In genomic region chr12:106248177-106248848, GRCh38 we compare ENCODE assay signal across 1 cellular context.
TF ChIP-seq lines count a peak whose summit lies in the region.

No MANE protein-coding gene starts in this region.

TF ChIP-seq in HEK293, 187 proteins besides CTCF, POLR2A, EP300 and RAD21 (continued from another document and continues in another):
- TF ChIP-seq ZNF513 (tag by site-specific recombination; IDR thresholded peaks at IDR 0.05): no peak
- TF ChIP-seq ZNF791 (tag by site-specific recombination; IDR thresholded peaks at IDR 0.05): no peak
- TF ChIP-seq ZNF555 (tag by site-specific recombination; conservative IDR thresholded peaks at IDR 0.05): no peak
- no peak for TF ChIP-seq ZNF214 (tag by site-specific recombination; IDR thresholded peaks at IDR 0.05; ENCODE audit: borderline replicate concordance)
- no peak for TF ChIP-seq ELK4 (IDR thresholded peaks at IDR 0.05; ENCODE audit: borderline replicate concordance, low read depth, low read length)
- TF ChIP-seq ZNF449 (tag by site-specific recombination; IDR thresholded peaks at IDR 0.05): no peak
- TF ChIP-seq ZNF530 (tag by site-specific recombination; IDR thresholded peaks at IDR 0.05; ENCODE audit: low read depth): no peak
- TF ChIP-seq ZNF341 (tag by site-specific recombination; IDR thresholded peaks at IDR 0.05; ENCODE audit: low read depth): peak; percentile 49; the same call in 1 of the 2 replicates
- no peak for TF ChIP-seq ZNF558 (tag by site-specific recombination; IDR thresholded peaks at IDR 0.05)
- no peak for TF ChIP-seq ZSCAN18 (tag by site-specific recombination; IDR thresholded peaks at IDR 0.05)
- TF ChIP-seq ZFP41 (tag by site-specific recombination; IDR thresholded peaks at IDR 0.05; ENCODE audit: borderline replicate concordance): no peak
- no peak for TF ChIP-seq SP7 (tag by site-specific recombination; IDR thresholded peaks at IDR 0.05)
- no peak for TF ChIP-seq YY2 (tag by site-specific recombination; IDR thresholded peaks at IDR 0.05)
- TF ChIP-seq ZNF514 (tag by site-specific recombination; IDR thresholded peaks at IDR 0.05): no peak
- no peak for TF ChIP-seq ZNF146 (tag by site-specific recombination; IDR thresholded peaks at IDR 0.05)
- no peak for TF ChIP-seq ZNF248 (tag by site-specific recombination; IDR thresholded peaks at IDR 0.05)
- peak; percentile 30; the same call in 1 of the 2 replicates for TF ChIP-seq ZNF18 (tag by site-specific recombination; IDR thresholded peaks at IDR 0.05)
- TF ChIP-seq MZF1 (tag by site-specific recombination; IDR thresholded peaks at IDR 0.05; ENCODE audit: borderline replicate concordance): no peak
- no peak for TF ChIP-seq RBAK (tag by site-specific recombination; IDR thresholded peaks at IDR 0.05)
- peak; percentile 73 for TF ChIP-seq ZFHX2 (tag by site-specific recombination; conservative IDR thresholded peaks at IDR 0.05)
- no peak for TF ChIP-seq ZNF280D (tag by site-specific recombination; IDR thresholded peaks at IDR 0.05)
- no peak for TF ChIP-seq BCL11A (tag by site-specific recombination; IDR thresholded peaks at IDR 0.05; ENCODE audit: low read depth)
- TF ChIP-seq ZXDB (tag by site-specific recombination; IDR thresholded peaks at IDR 0.05): 0 out of 2 replicates have a peak, but pooled peaks have one; percentile 21
- TF ChIP-seq ZNF768 (tag by site-specific recombination; IDR thresholded peaks at IDR 0.05): no peak
- no peak for TF ChIP-seq ZNF639 (tag by site-specific recombination; IDR thresholded peaks at IDR 0.05)
- no peak for TF ChIP-seq ZNF747 (tag by site-specific recombination; IDR thresholded peaks at IDR 0.05)
- no peak for TF ChIP-seq ZNF404 (tag by site-specific recombination; IDR thresholded peaks at IDR 0.05)
- no peak for TF ChIP-seq ZNF600 (tag by site-specific recombination; IDR thresholded peaks at IDR 0.05)
- no peak for TF ChIP-seq ZNF394 (tag by site-specific recombination; IDR thresholded peaks at IDR 0.05; ENCODE audit: borderline replicate concordance)
- no peak for TF ChIP-seq ZSCAN23 (tag by site-specific recombination; IDR thresholded peaks at IDR 0.05)
- no peak for TF ChIP-seq MYNN (tag by site-specific recombination; IDR thresholded peaks at IDR 0.05; ENCODE audit: borderline replicate concordance)
- peak; percentile 81 for TF ChIP-seq ZNF335 (tag by site-specific recombination; conservative IDR thresholded peaks at IDR 0.05)
- TF ChIP-seq ZNF571 (tag by site-specific recombination; IDR thresholded peaks at IDR 0.05): no peak
- TF ChIP-seq ZNF830 (tag by site-specific recombination; IDR thresholded peaks at IDR 0.05; ENCODE audit: low read depth): no peak
- TF ChIP-seq KLF8 (tag by site-specific recombination; IDR thresholded peaks at IDR 0.05): peak; percentile 42; the same call in 1 of the 2 replicates
- TF ChIP-seq ZNF623 (tag by site-specific recombination; IDR thresholded peaks at IDR 0.05): no peak
- TF ChIP-seq ZNF629 (tag by site-specific recombination; IDR thresholded peaks at IDR 0.05): peak; percentile 25; the same call in 1 of the 2 replicates
- TF ChIP-seq ZNF266 (tag by site-specific recombination; IDR thresholded peaks at IDR 0.05; ENCODE audit: low read depth): no peak
- TF ChIP-seq SP2 (tag by site-specific recombination; IDR thresholded peaks at IDR 0.05): peak; percentile 56
- no peak for TF ChIP-seq ZFP37 (tag by site-specific recombination; IDR thresholded peaks at IDR 0.05)
- no peak for TF ChIP-seq ZNF223 (tag by site-specific recombination; IDR thresholded peaks at IDR 0.05)
- TF ChIP-seq ZNF24 (tag by site-specific recombination; IDR thresholded peaks at IDR 0.05): no peak
- TF ChIP-seq SP3 (tag by site-specific recombination; IDR thresholded peaks at IDR 0.05): peak; percentile 59
- no peak for TF ChIP-seq ZNF624 (tag by site-specific recombination; IDR thresholded peaks at IDR 0.05)
- TF ChIP-seq ZNF670 (tag by site-specific recombination; IDR thresholded peaks at IDR 0.05; ENCODE audit: low read depth): no peak
- TF ChIP-seq HOXC10 (CRISPR knock-in tag; IDR thresholded peaks at IDR 0.05): no peak
- no peak for TF ChIP-seq PRDM6 (tag by site-specific recombination; IDR thresholded peaks at IDR 0.05)
- no peak for TF ChIP-seq ZNF501 (tag by site-specific recombination; IDR thresholded peaks at IDR 0.05)
- peak; percentile 12; the same call in 1 of the 2 replicates for TF ChIP-seq ZBTB21 (tag by site-specific recombination; IDR thresholded peaks at IDR 0.05)
- no peak for TF ChIP-seq TSHZ1 (tag by site-specific recombination; IDR thresholded peaks at IDR 0.05; ENCODE audit: borderline replicate concordance)
- no peak for TF ChIP-seq ZNF350 (tag by site-specific recombination; IDR thresholded peaks at IDR 0.05)
